ENCODE assay signal across 7 cellular contexts in the genomic region with DNA sequence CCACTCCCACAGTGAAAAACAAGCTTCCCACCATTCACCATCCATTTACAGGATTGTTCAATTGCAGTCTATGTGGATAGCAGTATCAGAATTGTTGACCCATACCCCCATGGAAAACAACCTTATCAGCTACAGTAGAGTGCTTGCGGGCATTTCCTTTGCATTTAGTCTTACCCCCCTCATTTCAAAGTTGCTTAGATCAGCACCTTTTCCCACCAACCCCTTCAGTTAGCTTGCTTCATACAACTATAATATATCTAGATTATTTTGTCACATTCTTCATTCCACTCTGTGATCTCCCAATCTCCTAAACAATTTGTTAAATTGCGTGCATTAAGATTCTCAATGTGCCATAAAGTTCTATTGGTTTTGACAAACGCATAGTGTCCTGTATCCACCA.
"Had no signal": no experiment of that assay in that cellular context is flagged by ENCODE, and none has a peak within 500 bp of the region (broad histone marks: within the 10 kb centered on the region; RNA-seq: fewer than 3 reads in every experiment).

No MANE protein-coding gene starts in this region.

- FAIRE-seq: H1, H54, HTR-8/SVneo had no signal

- H3K4me3 ChIP-seq: GM23338 had no signal

- H3K4me2 ChIP-seq: GM23338 had no signal

- DNase-seq: H9, HCEC 1CT, KG1 had no signal

- H2AFZ ChIP-seq: GM23338 had no signal

- ATAC-seq: GM23338 had no signal
